Comparison of ENCODE assay signal across 1 cellular context in genomic region chr7:73667344-73668102, GRCh38.
TF ChIP-seq lines count a peak whose summit lies in the region.

VPS37D (plus strand) TSS chr7:73667831; CDS start chr7:73667959, 128 bp downstream.

TF ChIP-seq in HepG2, 621 proteins besides CTCF, POLR2A, EP300 and RAD21 (continued from another document and continues in another):
- TF ChIP-seq ARID5B (CRISPR knock-in tag; IDR thresholded peaks at IDR 0.05) (no peak), ISX (CRISPR knock-in tag; conservative IDR thresholded peaks at IDR 0.05) (no peak), GTF2F1 (IDR thresholded peaks at IDR 0.05; ENCODE audit: low read length) (no peak), ZNF232 (CRISPR knock-in tag; IDR thresholded peaks at IDR 0.05; ENCODE audit: borderline replicate concordance) (no peak), ZNF687 (CRISPR knock-in tag; IDR thresholded peaks at IDR 0.05) (peak; percentile 71), HDAC2 (CRISPR knock-in tag; IDR thresholded peaks at IDR 0.05) (peak; percentile 79), ZNF281 (CRISPR knock-in tag; IDR thresholded peaks at IDR 0.05; ENCODE audit: borderline replicate concordance) (peak; percentile 79; the same call in 1 of the 2 replicates), NR3C1 (CRISPR knock-in tag; IDR thresholded peaks at IDR 0.05) (no peak), YY1 (IDR thresholded peaks at IDR 0.05; ENCODE audit: insufficient read depth, insufficient replicate concordance, low read depth, low read length) (peak; percentile 78), SMARCE1 (IDR thresholded peaks at IDR 0.05; ENCODE audit: borderline replicate concordance) (no peak), MIXL1 (CRISPR knock-in tag; IDR thresholded peaks at IDR 0.05) (no peak), ZNF891 (CRISPR knock-in tag; IDR thresholded peaks at IDR 0.05) (0 out of 2 replicates have a peak, but pooled peaks have one; percentile 33), TBX3 (IDR thresholded peaks at IDR 0.05; ENCODE audit: borderline replicate concordance) (no peak), MAF1 (CRISPR knock-in tag; IDR thresholded peaks at IDR 0.05; ENCODE audit: borderline replicate concordance) (no peak), BCL6 (CRISPR knock-in tag; IDR thresholded peaks at IDR 0.05) (no peak), NRL (CRISPR knock-in tag; IDR thresholded peaks at IDR 0.05; ENCODE audit: borderline replicate concordance) (0 out of 2 replicates have a peak, but pooled peaks have one; percentile 30), TSC22D2 (CRISPR knock-in tag; IDR thresholded peaks at IDR 0.05; ENCODE audit: borderline replicate concordance) (no peak), PAWR (CRISPR knock-in tag; IDR thresholded peaks at IDR 0.05; ENCODE audit: borderline replicate concordance) (no peak), ZMYM2 (CRISPR knock-in tag; IDR thresholded peaks at IDR 0.05) (peak; percentile 93), SNAPC5 (CRISPR knock-in tag; IDR thresholded peaks at IDR 0.05; ENCODE audit: borderline replicate concordance) (no peak), ZNF562 (CRISPR knock-in tag; IDR thresholded peaks at IDR 0.05; ENCODE audit: borderline replicate concordance) (no peak), ZNF770 (CRISPR knock-in tag; IDR thresholded peaks at IDR 0.05) (peak; percentile 81), NCOR1 (IDR thresholded peaks at IDR 0.05; ENCODE audit: borderline replicate concordance, low read length) (no peak; the same call in 1 of the 2 replicates), ZSCAN22 (CRISPR knock-in tag; IDR thresholded peaks at IDR 0.05) (no peak), NR2F2 (IDR thresholded peaks at IDR 0.05; ENCODE audit: borderline replicate concordance, low read depth) (no peak), ZNF10 (CRISPR knock-in tag; IDR thresholded peaks at IDR 0.05; ENCODE audit: borderline replicate concordance, low read depth) (no peak), PHF21A (CRISPR knock-in tag; IDR thresholded peaks at IDR 0.05) (0 out of 2 replicates have a peak, but pooled peaks have one; percentile 35), ZBTB1 (CRISPR knock-in tag; IDR thresholded peaks at IDR 0.05; ENCODE audit: borderline replicate concordance) (no peak), ZNF781 (CRISPR knock-in tag; IDR thresholded peaks at IDR 0.05; ENCODE audit: borderline replicate concordance, not compliant biosample characterization) (no peak), ZNF460 (CRISPR knock-in tag; IDR thresholded peaks at IDR 0.05; ENCODE audit: borderline replicate concordance) (peak; percentile 21; the same call in 1 of the 2 replicates), NFIB (CRISPR knock-in tag; IDR thresholded peaks at IDR 0.05; ENCODE audit: borderline replicate concordance) (no peak), DR1 (CRISPR knock-in tag; IDR thresholded peaks at IDR 0.05) (no peak; the same call in 1 of the 2 replicates), ZSCAN20 (CRISPR knock-in tag; IDR thresholded peaks at IDR 0.05; ENCODE audit: borderline replicate concordance) (no peak), ZNF773 (CRISPR knock-in tag; IDR thresholded peaks at IDR 0.05; ENCODE audit: borderline replicate concordance) (no peak)
- TF ChIP-seq, protein P1, sequence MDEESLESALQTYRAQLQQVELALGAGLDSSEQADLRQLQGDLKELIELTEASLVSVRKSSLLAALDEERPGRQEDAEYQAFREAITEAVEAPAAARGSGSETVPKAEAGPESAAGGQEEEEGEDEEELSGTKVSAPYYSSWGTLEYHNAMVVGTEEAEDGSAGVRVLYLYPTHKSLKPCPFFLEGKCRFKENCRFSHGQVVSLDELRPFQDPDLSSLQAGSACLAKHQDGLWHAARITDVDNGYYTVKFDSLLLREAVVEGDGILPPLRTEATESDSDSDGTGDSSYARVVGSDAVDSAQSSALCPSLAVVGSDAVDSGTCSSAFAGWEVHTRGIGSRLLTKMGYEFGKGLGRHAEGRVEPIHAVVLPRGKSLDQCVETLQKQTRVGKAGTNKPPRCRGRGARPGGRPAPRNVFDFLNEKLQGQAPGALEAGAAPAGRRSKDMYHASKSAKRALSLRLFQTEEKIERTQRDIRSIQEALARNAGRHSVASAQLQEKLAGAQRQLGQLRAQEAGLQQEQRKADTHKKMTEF (CRISPR knock-in tag; IDR thresholded peaks at IDR 0.05) = 0 out of 2 replicates have a peak, but pooled peaks have one; percentile 35
- TF ChIP-seq, protein P2, sequence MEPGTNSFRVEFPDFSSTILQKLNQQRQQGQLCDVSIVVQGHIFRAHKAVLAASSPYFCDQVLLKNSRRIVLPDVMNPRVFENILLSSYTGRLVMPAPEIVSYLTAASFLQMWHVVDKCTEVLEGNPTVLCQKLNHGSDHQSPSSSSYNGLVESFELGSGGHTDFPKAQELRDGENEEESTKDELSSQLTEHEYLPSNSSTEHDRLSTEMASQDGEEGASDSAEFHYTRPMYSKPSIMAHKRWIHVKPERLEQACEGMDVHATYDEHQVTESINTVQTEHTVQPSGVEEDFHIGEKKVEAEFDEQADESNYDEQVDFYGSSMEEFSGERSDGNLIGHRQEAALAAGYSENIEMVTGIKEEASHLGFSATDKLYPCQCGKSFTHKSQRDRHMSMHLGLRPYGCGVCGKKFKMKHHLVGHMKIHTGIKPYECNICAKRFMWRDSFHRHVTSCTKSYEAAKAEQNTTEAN (CRISPR knock-in tag; conservative IDR thresholded peaks at IDR 0.05) = no peak
- TF ChIP-seq, protein P3, sequence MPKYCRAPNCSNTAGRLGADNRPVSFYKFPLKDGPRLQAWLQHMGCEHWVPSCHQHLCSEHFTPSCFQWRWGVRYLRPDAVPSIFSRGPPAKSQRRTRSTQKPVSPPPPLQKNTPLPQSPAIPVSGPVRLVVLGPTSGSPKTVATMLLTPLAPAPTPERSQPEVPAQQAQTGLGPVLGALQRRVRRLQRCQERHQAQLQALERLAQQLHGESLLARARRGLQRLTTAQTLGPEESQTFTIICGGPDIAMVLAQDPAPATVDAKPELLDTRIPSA (CRISPR knock-in tag; IDR thresholded peaks at IDR 0.05; ENCODE audit: borderline replicate concordance) = no peak
- TF ChIP-seq, protein P4, sequence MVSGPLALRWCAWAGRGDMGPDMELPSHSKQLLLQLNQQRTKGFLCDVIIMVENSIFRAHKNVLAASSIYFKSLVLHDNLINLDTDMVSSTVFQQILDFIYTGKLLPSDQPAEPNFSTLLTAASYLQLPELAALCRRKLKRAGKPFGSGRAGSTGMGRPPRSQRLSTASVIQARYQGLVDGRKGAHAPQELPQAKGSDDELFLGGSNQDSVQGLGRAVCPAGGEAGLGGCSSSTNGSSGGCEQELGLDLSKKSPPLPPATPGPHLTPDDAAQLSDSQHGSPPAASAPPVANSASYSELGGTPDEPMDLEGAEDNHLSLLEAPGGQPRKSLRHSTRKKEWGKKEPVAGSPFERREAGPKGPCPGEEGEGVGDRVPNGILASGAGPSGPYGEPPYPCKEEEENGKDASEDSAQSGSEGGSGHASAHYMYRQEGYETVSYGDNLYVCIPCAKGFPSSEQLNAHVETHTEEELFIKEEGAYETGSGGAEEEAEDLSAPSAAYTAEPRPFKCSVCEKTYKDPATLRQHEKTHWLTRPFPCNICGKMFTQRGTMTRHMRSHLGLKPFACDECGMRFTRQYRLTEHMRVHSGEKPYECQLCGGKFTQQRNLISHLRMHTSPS (CRISPR knock-in tag; IDR thresholded peaks at IDR 0.05; ENCODE audit: low read depth) = no peak
- TF ChIP-seq, protein P5, sequence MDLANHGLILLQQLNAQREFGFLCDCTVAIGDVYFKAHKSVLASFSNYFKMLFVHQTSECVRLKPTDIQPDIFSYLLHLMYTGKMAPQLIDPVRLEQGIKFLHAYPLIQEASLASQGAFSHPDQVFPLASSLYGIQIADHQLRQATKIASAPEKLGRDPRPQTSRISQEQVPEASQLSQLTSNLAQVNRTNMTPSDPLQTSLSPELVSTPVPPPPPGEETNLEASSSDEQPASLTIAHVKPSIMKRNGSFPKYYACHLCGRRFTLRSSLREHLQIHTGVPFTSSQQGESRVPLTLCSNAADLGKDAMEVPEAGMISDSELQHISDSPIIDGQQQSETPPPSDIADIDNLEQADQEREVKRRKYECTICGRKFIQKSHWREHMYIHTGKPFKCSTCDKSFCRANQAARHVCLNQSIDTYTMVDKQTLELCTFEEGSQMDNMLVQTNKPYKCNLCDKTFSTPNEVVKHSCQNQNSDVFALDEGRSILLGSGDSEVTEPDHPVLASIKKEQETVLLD (CRISPR knock-in tag; IDR thresholded peaks at IDR 0.05; ENCODE audit: low read depth) = no peak
